In genomic region chr17:71019699-71020098, GRCh38 we compare ENCODE assay signal across 27 cellular contexts.
"Had no signal": no experiment of that assay in that cellular context is flagged by ENCODE, and none has a peak within 500 bp of the region (broad histone marks: within the 10 kb centered on the region; RNA-seq: fewer than 3 reads in every experiment).

No MANE protein-coding gene starts in this region.

- H3K27ac ChIP-seq: neural progenitor cell, ovary, parathyroid adenoma, psoas muscle, right lobe of liver, sigmoid colon, stomach, thoracic aorta, thyroid gland, tibial nerve, upper lobe of left lung, vagina had no signal

- H3K27me3 ChIP-seq: neural progenitor cell, ovary, right lobe of liver, sigmoid colon, stomach, thyroid gland, tibial nerve, upper lobe of left lung, vagina had no signal

- FAIRE-seq: small intestine had no signal

- H3K4me1 Mint-ChIP-seq: nephron; stimulated activated effector memory CD8-positive, alpha-beta T cell treated with anti-CD3 and anti-CD28 coated beads, Interleukin-12 subunit alpha, Interleukin-12 subunit beta, amount 100 ng/mL, for 72 hours; stimulated activated naive B cell treated with anti-CD40 and anti-IgM and Interleukin-4, amounts not matched to agents 10 μg/mL and 1 μg/mL and 100 μg/mL, for 72 hours had no signal

- H3K4me2 ChIP-seq: neural progenitor cell had no signal

- H3K79me2 ChIP-seq: parathyroid adenoma had no signal

- H3K4me3 Mint-ChIP-seq: nephron; neural progenitor cell; stimulated activated effector memory CD8-positive, alpha-beta T cell treated with anti-CD3 and anti-CD28 coated beads, Interleukin-12 subunit alpha, Interleukin-12 subunit beta, amount 100 ng/mL, for 72 hours; stimulated activated naive B cell treated with anti-CD40 and anti-IgM and Interleukin-4, amounts not matched to agents 10 μg/mL and 1 μg/mL and 100 μg/mL, for 72 hours; stimulated activated naive CD8-positive, alpha-beta T cell treated with anti-CD3 and anti-CD28 coated beads, Interleukin-15, Interleukin-2, amounts not matched to agents 100 ng/mL and 50 ng/mL, for 24 hours had no signal

- H3K9ac ChIP-seq: neural progenitor cell, parathyroid adenoma had no signal

- H3K36me3 Mint-ChIP-seq: neural progenitor cell; stimulated activated effector memory CD8-positive, alpha-beta T cell treated with anti-CD3 and anti-CD28 coated beads, Interleukin-12 subunit alpha, Interleukin-12 subunit beta, amount 100 ng/mL, for 72 hours; stimulated activated naive B cell treated with anti-CD40 and anti-IgM and Interleukin-4, amounts not matched to agents 10 μg/mL and 1 μg/mL and 100 μg/mL, for 72 hours had no signal

- ATAC-seq: psoas muscle; right cardiac atrium; right lobe of liver; stimulated activated effector memory CD8-positive, alpha-beta T cell treated with anti-CD3 and anti-CD28 coated beads, Interleukin-12 subunit alpha, Interleukin-12 subunit beta, amount 100 ng/mL, for 72 hours; stimulated activated naive B cell treated with anti-CD40 and anti-IgM and Interleukin-4, amounts not matched to agents 10 μg/mL and 1 μg/mL and 100 μg/mL, for 72 hours had no signal

- H3K36me3 ChIP-seq: neural progenitor cell, ovary, right lobe of liver, sigmoid colon, stomach, thoracic aorta, thyroid gland, tibial nerve, upper lobe of left lung, vagina had no signal

- H3K27ac Mint-ChIP-seq: nephron; neural progenitor cell; progenitor cell of endocrine pancreas; stimulated activated effector memory CD8-positive, alpha-beta T cell treated with anti-CD3 and anti-CD28 coated beads, Interleukin-12 subunit alpha, Interleukin-12 subunit beta, amount 100 ng/mL, for 72 hours; stimulated activated naive B cell treated with anti-CD40 and anti-IgM and Interleukin-4, amounts not matched to agents 10 μg/mL and 1 μg/mL and 100 μg/mL, for 72 hours; stimulated activated naive CD8-positive, alpha-beta T cell treated with anti-CD3 and anti-CD28 coated beads, Interleukin-15, Interleukin-2, amounts not matched to agents 100 ng/mL and 50 ng/mL, for 24 hours had no signal

- H3K27me3 Mint-ChIP-seq: progenitor cell of endocrine pancreas; stimulated activated naive B cell treated with anti-CD40 and anti-IgM and Interleukin-4, amounts not matched to agents 10 μg/mL and 1 μg/mL and 100 μg/mL, for 72 hours; stimulated activated naive CD8-positive, alpha-beta T cell treated with anti-CD3 and anti-CD28 coated beads, Interleukin-15, Interleukin-2, amounts not matched to agents 100 ng/mL and 50 ng/mL, for 24 hours had no signal

- H3K9me3 ChIP-seq: ovary, psoas muscle, right lobe of liver, sigmoid colon, stomach, thoracic aorta, thyroid gland, tibial nerve, upper lobe of left lung, vagina had no signal

- H3K9me3 Mint-ChIP-seq: nephron had no signal

- H2AFZ ChIP-seq: neural progenitor cell, parathyroid adenoma had no signal

- H3K4me1 ChIP-seq: neural progenitor cell, parathyroid adenoma, psoas muscle, right lobe of liver, sigmoid colon, stomach, thyroid gland, tibial nerve, upper lobe of left lung, vagina had no signal

- H3K4me3 ChIP-seq: neural progenitor cell, ovary, psoas muscle, right lobe of liver, sigmoid colon, stomach, thoracic aorta, thyroid gland, tibial nerve, upper lobe of left lung, vagina had no signal

- DNase-seq: occipital lobe; ovary; posterior cingulate gyrus; psoas muscle; right cardiac atrium; right lobe of liver; sigmoid colon; small intestine; stimulated activated CD4-positive, alpha-beta T cell treated with anti-CD3 and anti-CD28 coated beads, Interleukin-15, amount 100 ng/mL, for 24 hours; stimulated activated CD4-positive, alpha-beta T cell treated with anti-CD3 and anti-CD28 coated beads, Interleukin-2, amount 100 ng/mL, for 24 hours; stimulated activated CD4-positive, alpha-beta T cell treated with anti-CD3 and anti-CD28 coated beads, Interleukin-2, amount 100 ng/mL, for 48 hours; stimulated activated CD4-positive, alpha-beta T cell treated with anti-CD3 and anti-CD28 coated beads, Interleukin-4, amount 100 ng/mL, for 24 hours; stimulated activated naive B cell treated with anti-CD40 and anti-IgM and Interleukin-4, amounts not matched to agents 10 μg/mL and 1 μg/mL and 100 μg/mL, for 72 hours; stimulated activated naive CD4-positive, alpha-beta T cell treated with Interleukin-2 at 50 U/mL for 16 hours; stomach; thyroid gland; trophoblast cell; upper lobe of left lung had no signal
